In the genomic region with DNA sequence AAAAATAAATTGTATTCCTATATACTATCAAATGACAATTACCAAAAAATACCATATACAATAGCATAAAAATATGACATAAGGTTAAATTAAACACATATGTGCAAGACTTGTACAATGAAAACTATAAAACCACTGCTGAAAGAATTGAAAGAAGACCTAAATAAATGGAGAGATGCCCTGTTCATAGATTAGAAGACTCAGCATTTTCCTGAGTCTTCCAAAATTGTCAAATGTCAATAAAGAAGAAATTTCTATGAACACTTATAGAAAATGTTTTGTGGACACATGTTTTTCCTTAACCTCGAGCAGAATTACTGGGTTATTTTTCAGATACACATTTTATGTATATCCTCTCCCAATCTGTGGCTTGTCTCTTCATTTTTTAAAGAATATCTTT, we compare ENCODE assay signal across 32 cellular contexts.
"Had no signal": no experiment of that assay in that cellular context is flagged by ENCODE, and none has a peak within 500 bp of the region (broad histone marks: within the 10 kb centered on the region; RNA-seq: fewer than 3 reads in every experiment).

No MANE protein-coding gene starts in this region.

- H3K4me1 ChIP-seq: ascending aorta had no signal

- DNase-seq: activated CD4-positive, alpha-beta memory T cell treated with anti-CD3 and anti-CD28 coated beads, Interleukin-2, amount 10 ng/mL, durations not matched to agents 7 days and 5 days; activated CD4-positive, alpha-beta T cell treated with anti-CD3 and anti-CD28 coated beads for 1 hour; activated CD4-positive, alpha-beta T cell treated with anti-CD3 and anti-CD28 coated beads for 36 hours; activated CD4-positive, alpha-beta T cell treated with anti-CD3 and anti-CD28 coated beads for 48 hours; activated CD4-positive, alpha-beta T cell treated with anti-CD3 and anti-CD28 coated beads, Interleukin-2, amount 10 ng/mL, durations not matched to agents 7 days and 5 days; activated CD4-positive, alpha-beta T cell treated with anti-CD3 and anti-CD28 coated beads, Interleukin-2, amount 50 U/mL, for 48 hours; activated CD4-positive, CD25-positive, alpha-beta regulatory T cell; activated CD8-positive, alpha-beta memory T cell treated with anti-CD3 and anti-CD28 coated beads for 24 hours; activated CD8-positive, alpha-beta memory T cell treated with anti-CD3 and anti-CD28 coated beads, Interleukin-2, amount 10 ng/mL, durations not matched to agents 7 days and 5 days; activated CD8-positive, alpha-beta memory T cell treated with anti-CD3 and anti-CD28 coated beads, Interleukin-2, amount 50 U/mL, for 48 hours; activated CD8-positive, alpha-beta T cell treated with anti-CD3 and anti-CD28 coated beads, Interleukin-2, amount 10 ng/mL, durations not matched to agents 7 days and 5 days; activated effector memory CD4-positive, alpha-beta T cell treated with Interleukin-2 at 50 U/mL for 16 hours; activated gamma-delta T cell; activated naive CD4-positive, alpha-beta T cell treated with anti-CD3 and anti-CD28 coated beads, Interleukin-2, amount 10 ng/mL, durations not matched to agents 7 days and 5 days; activated naive CD4-positive, alpha-beta T cell treated with Interleukin-2 at 50 U/mL for 16 hours; activated naive CD8-positive, alpha-beta T cell treated with anti-CD3 and anti-CD28 coated beads, Interleukin-2, amount 10 ng/mL, durations not matched to agents 7 days and 5 days; activated naive CD8-positive, alpha-beta T cell treated with anti-CD3 and anti-CD28 coated beads, Interleukin-2, amount 50 U/mL, for 24 hours; activated T-cell treated with anti-CD3 and anti-CD28 coated beads, Interleukin-2, amount 50 U/mL, for 24 hours; activated T-cell treated with anti-CD3 and anti-CD28 coated beads, Interleukin-2, amount 50 U/mL, for 48 hours; amygdala; anterior cingulate cortex; caudate nucleus; cerebellar nuclear complex; T-helper 2 cell; T-helper 9 cell; WERI-Rb-1 had no signal

- H3K4me3 ChIP-seq: ascending aorta, cardiac muscle cell had no signal

- FAIRE-seq: bronchial epithelial cell, TTC549 had no signal

- H3K27ac ChIP-seq: ascending aorta, cardiac muscle cell, WERI-Rb-1 had no signal

- ATAC-seq: activated CD4-positive, alpha-beta T cell treated with anti-CD3 and anti-CD28 coated beads for 36 hours; activated CD4-positive, CD25-positive, alpha-beta regulatory T cell treated with anti-CD3 and anti-CD28 coated beads, Interleukin-2, amount 50 U/mL, for 24 hours; activated CD8-positive, alpha-beta memory T cell treated with anti-CD3 and anti-CD28 coated beads, Interleukin-2, amount 10 ng/mL, durations not matched to agents 7 days and 5 days; activated CD8-positive, alpha-beta T cell treated with anti-CD3 and anti-CD28 coated beads, Interleukin-2, amount 10 ng/mL, durations not matched to agents 7 days and 5 days; activated naive CD8-positive, alpha-beta T cell treated with anti-CD3 and anti-CD28 coated beads, Interleukin-2, amount 50 U/mL, for 24 hours; WTC11 had no signal

- H3K9me3 ChIP-seq: ascending aorta had no signal

- H3K27me3 ChIP-seq: ascending aorta, cardiac muscle cell had no signal

- H3K36me3 ChIP-seq: ascending aorta, cardiac muscle cell, WERI-Rb-1 had no signal
